1 cellular context compared by ENCODE assay signal in genomic region chr18:12657849-12658829, GRCh38.
TF ChIP-seq lines count a peak whose summit lies in the region.

TSS of gene SPIRE1 (minus strand) at chr18:12658107. CDS start at chr18:12657866, 241 bp downstream.

TF ChIP-seq in WTC11, 78 proteins besides CTCF, POLR2A, EP300 and RAD21 (continued from another document):
- peak; percentile 74; the same call in 1 of the 2 replicates for TF ChIP-seq STAT6 (CRISPR knock-in tag; conservative IDR thresholded peaks at IDR 0.05; ENCODE audit: low read depth)
- TF ChIP-seq IRF2 (CRISPR knock-in tag; IDR thresholded peaks at IDR 0.05; ENCODE audit: borderline replicate concordance, low read depth), result no peak
- no peak for TF ChIP-seq CDX4 (CRISPR knock-in tag; IDR thresholded peaks at IDR 0.05; ENCODE audit: borderline replicate concordance)
- TF ChIP-seq AFF4 (CRISPR knock-in tag; IDR thresholded peaks at IDR 0.05; ENCODE audit: borderline replicate concordance), result no peak
TF ChIP-seq in WTC11: peak in this region for 20.
